8 cellular contexts compared by ENCODE assay signal in genomic region chr1:223844962-223845809, GRCh38. TPM values are rescaled to one million over a fixed set of nuclear protein-coding genes. Genes with fewer than 3 reads are reported as not detected.
DNase-seq lines count a peak whose midpoint lies in the region; ATAC-seq and TF ChIP-seq lines count a peak whose summit lies in the region.

No MANE protein-coding gene starts in this region.

- H3K27ac Mint-ChIP-seq in progenitor cell of endocrine pancreas: peak overlapping the region; percentile 98

- under 1% methylated on average over 71 of the region's 71 CpGs for WGBS in urinary bladder

- H3K4me3 Mint-ChIP-seq in progenitor cell of endocrine pancreas (ENCODE audit: low read depth): peak overlapping the region; percentile 93

- peak overlapping the region; percentile 94 for H3K4me3 ChIP-seq in urinary bladder (ENCODE audit: low read depth, low read length)

- intact Hi-C loops in Right ventricle myocardium superior (cut with DNase I): no loop called here

- TF ChIP-seq CTCF in progenitor cell of endocrine pancreas (IDR thresholded peaks at IDR 0.05; ENCODE audit: unreplicated experiment): no peak

- H3K36me3 Mint-ChIP-seq in progenitor cell of endocrine pancreas (ENCODE audit: insufficient read depth): no peaks in the 10 kb centered on the region

- H3K27ac ChIP-seq in urinary bladder (ENCODE audit: low read depth): peak overlapping the region; percentile 99

- H3K4me1 Mint-ChIP-seq in progenitor cell of endocrine pancreas (ENCODE audit: low read depth): peaks cover 13% of the 10 kb centered on the region

- peak; percentile 27 for ATAC-seq in GM19324 (IDR thresholded peaks at IDR 0.05; ENCODE audit: low FRiP score, unreplicated experiment)
- peak; percentile 5 for ATAC-seq in HG03558 (IDR thresholded peaks at IDR 0.05; ENCODE audit: extremely low read depth, unreplicated experiment)
- peak; percentile 21 for ATAC-seq in Right ventricle myocardium superior (ENCODE audit: poor library complexity)

- no peaks in the 10 kb centered on the region for H3K36me3 ChIP-seq in urinary bladder (ENCODE audit: insufficient read depth)

- no peaks in the 10 kb centered on the region for H3K9me3 Mint-ChIP-seq in progenitor cell of endocrine pancreas (ENCODE audit: low read depth)

- no peaks in the 10 kb centered on the region for H3K4me1 ChIP-seq in urinary bladder (ENCODE audit: insufficient read depth)

- peaks cover 8% of the 10 kb centered on the region for H3K27me3 Mint-ChIP-seq in progenitor cell of endocrine pancreas

- DNase-seq in C1 segment of cervical spinal cord (lab: John Stamatoyannopoulos, UW): peak in 9 of 14 donors; percentile 32 to 80 (median 70)
- DNase-seq in RKO (ENCODE audit: low spot score): peak; percentile 64
- DNase-seq in activated naive CD4-positive, alpha-beta T cell treated with anti-CD3 and anti-CD28 coated beads, Interleukin-2, amount 50 U/mL, for 16 hours: peak; percentile 66
- peak; percentile 76 for DNase-seq in Right ventricle myocardium superior
- DNase-seq in progenitor cell of endocrine pancreas (ENCODE audit: low spot score, unreplicated experiment): no peak

RNA-seq across cellular contexts. Expression of gene TP53BP2, which starts 0.6 kb away (rescaled TPM):
- total RNA-seq in Right ventricle myocardium superior (16.1 TPM), progenitor cell of endocrine pancreas (57.9 and 59.2 TPM in 2 replicates), urinary bladder (42.8 TPM)
- polyA plus RNA-seq in urinary bladder: 15.4 TPM
